Comparison of ENCODE assay signal across 8 cellular contexts in the genomic region with DNA sequence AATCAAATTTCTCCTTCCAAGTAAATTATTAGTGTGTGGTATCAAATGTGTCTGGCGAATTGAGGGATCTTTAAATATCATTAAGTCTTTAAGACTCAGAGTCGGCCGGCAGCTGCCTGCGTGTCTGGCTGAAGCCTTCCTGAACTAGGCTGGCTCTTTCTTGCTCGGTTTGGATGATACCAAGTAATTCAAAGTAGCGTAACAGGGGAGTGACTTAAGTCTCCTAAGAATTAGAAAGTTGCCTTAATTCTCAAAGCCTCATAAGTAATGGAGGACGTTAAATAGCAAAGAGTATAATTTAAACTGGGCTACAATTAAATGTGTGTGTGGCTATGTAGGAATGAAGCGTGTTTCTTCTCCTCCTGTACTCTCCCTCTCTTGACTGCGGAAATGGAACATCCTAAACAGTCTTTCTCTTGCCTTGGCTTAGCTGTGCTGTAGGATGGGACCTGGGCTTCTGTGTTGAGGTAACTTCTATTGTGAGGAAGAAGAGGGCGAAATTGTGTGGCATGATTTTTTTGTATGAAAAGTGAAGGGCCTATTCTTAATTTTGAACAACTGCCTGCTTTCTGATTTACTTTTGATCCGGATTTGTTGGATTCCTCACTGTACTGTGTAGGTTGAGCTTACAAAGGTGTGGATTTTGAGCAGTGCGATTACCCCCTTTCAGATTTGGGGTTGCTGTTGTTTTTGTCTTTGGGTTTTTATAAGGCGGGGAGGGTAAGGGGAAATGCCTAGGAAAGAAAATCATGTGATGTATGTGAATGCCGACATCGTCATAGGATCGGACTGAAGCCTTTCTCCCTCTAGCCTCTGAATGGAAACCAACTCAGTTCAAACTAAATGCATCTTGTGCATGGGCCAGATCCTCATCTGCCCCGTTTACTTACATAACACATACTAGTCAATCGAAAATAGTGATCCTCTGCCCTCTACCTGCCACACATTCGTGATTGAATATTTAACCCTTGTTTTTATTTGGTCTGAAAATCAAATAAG. TPM values are rescaled to one million over a fixed set of nuclear protein-coding genes. Genes with fewer than 3 reads are reported as not detected.
DNase-seq lines count a peak whose midpoint lies in the region; ATAC-seq and TF ChIP-seq lines count a peak whose summit lies in the region.

No MANE protein-coding gene starts in this region.

- peak; percentile 86 for DNase-seq in Caki2 (ENCODE audit: low read depth)
- DNase-seq in NT2/D1 (ENCODE audit: low read depth, low spot score): peak; percentile 63
- DNase-seq in activated T-cell treated with anti-CD3 and anti-CD28 coated beads, Interleukin-2, amount 50 U/mL, for 24 hours: peak; percentile 61
- peak; percentile 87 for DNase-seq in fibroblast of mammary gland (ENCODE audit: low read depth)
- DNase-seq in thyroid gland: peak; percentile 59 to 61

- H3K79me2 ChIP-seq in neural cell (replicated peaks; ENCODE audit: insufficient read depth, low read length): peaks cover 23% of the 10 kb centered on the region

- peak in 1 of 2 donors; percentile 60 for TF ChIP-seq POLR2A in thyroid gland (IDR thresholded peaks at IDR 0.05)

- peak; percentile 20 for TF ChIP-seq RAD21 in neural cell (conservative IDR thresholded peaks at IDR 0.05)

- H3K27me3 Mint-ChIP-seq in activated T-cell treated with anti-CD3 and anti-CD28 coated beads, Interleukin-2, amount 50 U/mL, for 24 hours: no peaks in the 10 kb centered on the region

- peak overlapping the region; percentile 60 for H3K4me2 ChIP-seq in neural cell (ENCODE audit: low read length)

- H4K20me1 ChIP-seq in neural cell (ENCODE audit: insufficient read depth): no peaks in the 10 kb centered on the region

- H3K9me2 ChIP-seq in neural cell (ENCODE audit: insufficient read depth, low read length): no peaks in the 10 kb centered on the region

- H3K36me3 ChIP-seq in NT2/D1 (ENCODE audit: insufficient read depth, insufficient read length, low read length) (peaks cover 12% of the 10 kb centered on the region), neural cell (ENCODE audit: insufficient read depth, low read length) (no peaks in the 10 kb centered on the region), thyroid gland (no peaks in the 10 kb centered on the region)

- H3F3A ChIP-seq in neural cell (ENCODE audit: insufficient read depth, low read length, poor library complexity, severe bottlenecking): no peaks in the 10 kb centered on the region

- peak overlapping the region; percentile 49 for H3K4me3 ChIP-seq in NT2/D1 (ENCODE audit: insufficient read length, low read depth)
- H3K4me3 ChIP-seq in fibroblast of mammary gland (ENCODE audit: control insufficient read depth, low read depth, low read length): peak overlapping the region; percentile 55
- peak overlapping the region; percentile 65 for H3K4me3 ChIP-seq in neural cell (ENCODE audit: low read length)
- H3K4me3 ChIP-seq in thyroid gland (replicated peaks in 1 of 3): peak overlapping the region in 2 of 3 donors; percentile 18 to 32

- in situ Hi-C loops in Caki2 (cut with HindIII; ENCODE audit: low pct_unique_long_range_greater_than_20kb, low sequenced_read_pairs): no loop called here

- H3K4me1 Mint-ChIP-seq in activated T-cell treated with anti-CD3 and anti-CD28 coated beads, Interleukin-2, amount 50 U/mL, for 24 hours (ENCODE audit: low read depth): peaks cover 23% of the 10 kb centered on the region

- H3K9me3 ChIP-seq in NT2/D1 (ENCODE audit: insufficient read depth, low read length) (no peaks in the 10 kb centered on the region), neural cell (ENCODE audit: low read length) (no peaks in the 10 kb centered on the region), thyroid gland (no peaks in the 10 kb centered on the region)

- H3K4me1 ChIP-seq in NT2/D1 (ENCODE audit: insufficient read depth, insufficient read length) (no peaks in the 10 kb centered on the region), thyroid gland (peaks cover 61 to 86% of the 10 kb centered on the region in 2 donors)

- peak overlapping the region; percentile 27 for H2AFZ ChIP-seq in neural cell (ENCODE audit: low read depth, low read length)

- H3K36me3 Mint-ChIP-seq in activated T-cell treated with anti-CD3 and anti-CD28 coated beads, Interleukin-2, amount 50 U/mL, for 24 hours (ENCODE audit: low read depth): peaks cover 2% of the 10 kb centered on the region

- no peak for TF ChIP-seq EP300 in neural cell (conservative IDR thresholded peaks at IDR 0.05; ENCODE audit: poor library complexity, severe bottlenecking)

- H3K27me3 ChIP-seq in NT2/D1 (ENCODE audit: insufficient read depth, insufficient read length) (no peaks in the 10 kb centered on the region), neural cell (ENCODE audit: insufficient read depth, low read depth, low read length) (no peaks in the 10 kb centered on the region), thyroid gland (no peaks in the 10 kb centered on the region)

- ATAC-seq in GM19452 (IDR thresholded peaks at IDR 0.05; ENCODE audit: unreplicated experiment) (peak; percentile 95), HG03520 (IDR thresholded peaks at IDR 0.05; ENCODE audit: unreplicated experiment) (peak; percentile 90)

- H3K9ac ChIP-seq in NT2/D1 (ENCODE audit: insufficient read length, low read depth) (peak overlapping the region; percentile 77), neural cell (ENCODE audit: low read length) (peak overlapping the region; percentile 67)

- no peak for TF ChIP-seq CTCF in fibroblast of mammary gland (conservative IDR thresholded peaks at IDR 0.05; ENCODE audit: control insufficient read depth, insufficient read depth, low read depth, low read length)
- no peak for TF ChIP-seq CTCF in neural cell (IDR thresholded peaks at IDR 0.05; ENCODE audit: poor library complexity, severe bottlenecking)
- TF ChIP-seq CTCF in thyroid gland (IDR thresholded peaks at IDR 0.05): no peak

- 10% methylated on average over 19 of the region's 19 CpGs for WGBS in thyroid gland, 2 donors

- H3K4me3 Mint-ChIP-seq in activated T-cell treated with anti-CD3 and anti-CD28 coated beads, Interleukin-2, amount 50 U/mL, for 24 hours: no peak overlapping the region

- intact Hi-C loops in thyroid gland (cut with DNase I): no loop called here

- H3K27ac ChIP-seq in neural cell (ENCODE audit: low read length) (peak overlapping the region; percentile 80), thyroid gland (peak overlapping the region; percentile 68 to 79 (median 73))

- H3K9me3 Mint-ChIP-seq in activated T-cell treated with anti-CD3 and anti-CD28 coated beads, Interleukin-2, amount 50 U/mL, for 24 hours: no peaks in the 10 kb centered on the region

- H3K27ac Mint-ChIP-seq in activated T-cell treated with anti-CD3 and anti-CD28 coated beads, Interleukin-2, amount 50 U/mL, for 24 hours: no peak overlapping the region

TF ChIP-seq in neural cell, 6 proteins besides CTCF, POLR2A, EP300 and RAD21:
- TF ChIP-seq POLR2AphosphoS5 (IDR thresholded peaks at IDR 0.05) (peak; percentile 77), TAF1 (IDR thresholded peaks at IDR 0.05; ENCODE audit: low read depth) (no peak), MXI1 (conservative IDR thresholded peaks at IDR 0.05; ENCODE audit: poor library complexity, severe bottlenecking) (peak; percentile 24), SMC3 (conservative IDR thresholded peaks at IDR 0.05; ENCODE audit: poor library complexity) (no peak), EZH2 (IDR thresholded peaks at IDR 0.05; ENCODE audit: borderline replicate concordance, insufficient read depth, low read length, poor library complexity, severe bottlenecking) (no peak)
- TF ChIP-seq, protein P1, sequence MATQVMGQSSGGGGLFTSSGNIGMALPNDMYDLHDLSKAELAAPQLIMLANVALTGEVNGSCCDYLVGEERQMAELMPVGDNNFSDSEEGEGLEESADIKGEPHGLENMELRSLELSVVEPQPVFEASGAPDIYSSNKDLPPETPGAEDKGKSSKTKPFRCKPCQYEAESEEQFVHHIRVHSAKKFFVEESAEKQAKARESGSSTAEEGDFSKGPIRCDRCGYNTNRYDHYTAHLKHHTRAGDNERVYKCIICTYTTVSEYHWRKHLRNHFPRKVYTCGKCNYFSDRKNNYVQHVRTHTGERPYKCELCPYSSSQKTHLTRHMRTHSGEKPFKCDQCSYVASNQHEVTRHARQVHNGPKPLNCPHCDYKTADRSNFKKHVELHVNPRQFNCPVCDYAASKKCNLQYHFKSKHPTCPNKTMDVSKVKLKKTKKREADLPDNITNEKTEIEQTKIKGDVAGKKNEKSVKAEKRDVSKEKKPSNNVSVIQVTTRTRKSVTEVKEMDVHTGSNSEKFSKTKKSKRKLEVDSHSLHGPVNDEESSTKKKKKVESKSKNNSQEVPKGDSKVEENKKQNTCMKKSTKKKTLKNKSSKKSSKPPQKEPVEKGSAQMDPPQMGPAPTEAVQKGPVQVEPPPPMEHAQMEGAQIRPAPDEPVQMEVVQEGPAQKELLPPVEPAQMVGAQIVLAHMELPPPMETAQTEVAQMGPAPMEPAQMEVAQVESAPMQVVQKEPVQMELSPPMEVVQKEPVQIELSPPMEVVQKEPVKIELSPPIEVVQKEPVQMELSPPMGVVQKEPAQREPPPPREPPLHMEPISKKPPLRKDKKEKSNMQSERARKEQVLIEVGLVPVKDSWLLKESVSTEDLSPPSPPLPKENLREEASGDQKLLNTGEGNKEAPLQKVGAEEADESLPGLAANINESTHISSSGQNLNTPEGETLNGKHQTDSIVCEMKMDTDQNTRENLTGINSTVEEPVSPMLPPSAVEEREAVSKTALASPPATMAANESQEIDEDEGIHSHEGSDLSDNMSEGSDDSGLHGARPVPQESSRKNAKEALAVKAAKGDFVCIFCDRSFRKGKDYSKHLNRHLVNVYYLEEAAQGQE (IDR thresholded peaks at IDR 0.05; ENCODE audit: borderline replicate concordance): peak; percentile 82

RNA-seq across cellular contexts. Expression of a gene that starts 29.9 kb away (rescaled TPM):
- 0.90 and 9.8 TPM in 2 replicates for total RNA-seq in Caki2 (2014; rRNA removed; shearing (Covaris generic); ENCODE audit: low replicate concordance)
- polyA plus RNA-seq in neural cell: 37.9 and 42.2 TPM in 2 replicates
- 104 and 121 TPM in 2 replicates for polyA minus RNA-seq in neural cell
- 10 to 100 TPM; 51.5 to 69.5 (median 66.1) TPM for total RNA-seq in thyroid gland

Comparison
In these comparisons a context has a peak if more than half of its experiments do, and no peak if none do; other contexts are left out.
1. Peak in every context shown above with its lines: DNase-seq, ATAC-seq, H3K4me3 ChIP-seq and H3K27ac ChIP-seq.